1 cellular context compared by ENCODE assay signal in genomic region chr11:119121811-119122124, GRCh38.
TF ChIP-seq lines count a peak whose summit lies in the region.

No MANE protein-coding gene starts in this region.

TF ChIP-seq in IMR-90, 13 proteins besides CTCF, POLR2A, EP300 and RAD21:
- TF ChIP-seq ELK1 (IDR thresholded peaks at IDR 0.05; ENCODE audit: borderline replicate concordance, low read depth, low read length) (no peak), MAZ (IDR thresholded peaks at IDR 0.05; ENCODE audit: borderline replicate concordance, low read depth, low read length) (no peak), USF2 (IDR thresholded peaks at IDR 0.05; ENCODE audit: low read depth, low read length) (no peak), CHD1 (IDR thresholded peaks at IDR 0.05; ENCODE audit: low read depth, low read length) (no peak), BHLHE40 (IDR thresholded peaks at IDR 0.05; ENCODE audit: low read depth, low read length) (no peak), MAFK (IDR thresholded peaks at IDR 0.05; ENCODE audit: low read depth, low read length) (no peak), MXI1 (IDR thresholded peaks at IDR 0.05; ENCODE audit: borderline replicate concordance, low read depth, low read length) (no peak)
